Comparison of ENCODE assay signal across 8 cellular contexts in the genomic region with DNA sequence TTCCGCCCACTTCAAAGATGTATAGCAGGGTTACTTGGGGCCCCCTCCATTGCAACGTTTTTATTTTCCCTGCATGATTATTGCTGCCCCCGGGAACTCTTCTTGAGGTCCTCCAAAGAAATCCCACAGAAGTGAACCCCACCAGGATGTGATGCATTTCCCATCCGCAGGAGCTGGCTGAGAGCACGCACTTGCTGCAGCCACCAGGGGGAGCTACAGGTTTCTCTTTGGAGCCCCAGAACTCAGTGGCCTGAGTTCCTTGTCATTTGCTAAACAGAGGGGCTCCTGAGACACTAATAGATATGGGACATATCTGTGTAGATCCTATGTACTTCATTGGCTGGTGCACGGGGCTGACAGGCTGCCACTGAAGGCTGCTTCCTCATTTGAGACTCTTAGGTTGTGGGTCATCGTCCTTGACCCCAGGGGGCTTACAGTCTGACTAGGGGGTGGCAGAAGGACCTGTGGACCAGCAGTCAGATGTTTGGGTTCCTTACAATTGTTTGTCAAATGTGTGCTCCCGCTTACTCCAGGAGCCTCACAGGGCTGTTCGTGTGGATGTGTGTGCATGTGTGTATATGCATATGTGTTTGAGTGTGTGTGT. TPM values are rescaled to one million over a fixed set of nuclear protein-coding genes. Genes with fewer than 3 reads are reported as not detected.
DNase-seq lines count a peak whose midpoint lies in the region; ATAC-seq and TF ChIP-seq lines count a peak whose summit lies in the region.

No MANE protein-coding gene starts in this region.

- intact Hi-C loops in right lobe of liver (cut with DNase I): loop anchor here in 1 of 2 donors (5.0 kb wide), 1 partner anchor 375 kb away; no protein-coding TSS in a partner anchor

- POLR2A ChIA-PET in AG04450 (lab: Yijun Ruan, JAX): no interaction called here

- H3K4me1 Mint-ChIP-seq in chondrocyte (ENCODE audit: low read depth): no peaks in the 10 kb centered on the region

- H3K4me3 Mint-ChIP-seq in chondrocyte (ENCODE audit: unreplicated experiment): no peak overlapping the region

- no peaks in the 10 kb centered on the region for H3K36me3 ChIP-seq in right lobe of liver

- TF ChIP-seq CTCF in AG04450 (IDR thresholded peaks at IDR 0.05; ENCODE audit: low read depth, low read length) (peak; percentile 97), chondrocyte (IDR thresholded peaks at IDR 0.05) (peak; percentile 97), right lobe of liver (IDR thresholded peaks at IDR 0.05) (peak; percentile 89 to 94 (median 92))

- no peak for TF ChIP-seq POLR2A in right lobe of liver (IDR thresholded peaks at IDR 0.05)

- H3K27me3 ChIP-seq in AG04450 (ENCODE audit: control insufficient read depth, insufficient read depth, low read length): peaks cover 19% of the 10 kb centered on the region
- no peaks in the 10 kb centered on the region for H3K27me3 ChIP-seq in right lobe of liver

- no peak overlapping the region for H3K4me3 ChIP-seq in AG04450 (ENCODE audit: low read depth, low read length)
- H3K4me3 ChIP-seq in right lobe of liver: no peak overlapping the region

- CTCF ChIA-PET in AG04450 (lab: Charles Lee): interaction anchor here (0.6 to 9.8 kb wide), 24 partner anchors 9 to 382 kb away, joined by 3 to 234 read pairs (median 4); a partner anchor contains a TSS

- no peaks in the 10 kb centered on the region for H3K4me1 ChIP-seq in right lobe of liver

- WGBS in right lobe of liver (ENCODE audit: insufficient coverage, low coverage, low lambda C conversion rate, missing lambda C conversion rate): 3% methylated on average over 8 of the region's 9 CpGs

- peak; percentile 74 for ATAC-seq in GM18519 (IDR thresholded peaks at IDR 0.05; ENCODE audit: low FRiP score, unreplicated experiment)
- ATAC-seq in HG03108 (IDR thresholded peaks at IDR 0.05; ENCODE audit: unreplicated experiment): peak; percentile 67
- ATAC-seq in right lobe of liver: peak; percentile 88 to 97 (median 92)

- H3K27me3 Mint-ChIP-seq in chondrocyte (ENCODE audit: low read depth): peaks cover 28% of the 10 kb centered on the region

- H3K27ac ChIP-seq in AG04450 (ENCODE audit: low read depth, low read length): no peak overlapping the region
- no peak overlapping the region for H3K27ac ChIP-seq in right lobe of liver

- H3K9me3 ChIP-seq in AG04450 (ENCODE audit: control insufficient read depth, insufficient read depth, low read length) (no peaks in the 10 kb centered on the region), right lobe of liver (no peaks in the 10 kb centered on the region)

- no peak overlapping the region for H3K27ac Mint-ChIP-seq in chondrocyte (ENCODE audit: unreplicated experiment)

- H3K9me3 Mint-ChIP-seq in chondrocyte (ENCODE audit: low read depth): peaks cover 5% of the 10 kb centered on the region

- DNase-seq in AG04450 (ENCODE audit: low read depth, low spot score): peak; percentile 30
- DNase-seq in NCI-H226: peak; percentile 6
- peak; percentile 60 to 64 for DNase-seq in activated CD4-positive, alpha-beta T cell treated with anti-CD3 and anti-CD28 coated beads for 24 hours (ENCODE audit: low read depth in 2 of 2)
- DNase-seq in chondrocyte (ENCODE audit: low spot score): no peak
- DNase-seq in right lobe of liver: peak; percentile 72 to 76 (median 76)
- DNase-seq in stimulated activated CD8-positive, alpha-beta memory T cell treated with anti-CD3 and anti-CD28 coated beads, Interleukin-12 subunit alpha, Interleukin-12 subunit beta, amount 100 ng/mL, for 24 hours (ENCODE audit: extremely low read depth): peak; percentile 16

- no peaks in the 10 kb centered on the region for H3K36me3 Mint-ChIP-seq in chondrocyte (ENCODE audit: low read depth)

RNA-seq across cellular contexts. Expression of a gene that starts 52.3 kb away (rescaled TPM):
- 0.11 and 0.12 TPM in 2 replicates for polyA plus RNA-seq in AG04450 (2011; rRNA removed)
- polyA minus RNA-seq in AG04450 (2011; rRNA and poly(A)+ RNA removed): 0.23 and 0.26 TPM in 2 replicates
- total RNA-seq in chondrocyte (0.45 to 3.2 TPM (median 0.90 TPM) in 3 replicates), right lobe of liver (not detected)

RNA-seq across cellular contexts. Expression of a gene that starts 54.6 kb away (rescaled TPM):
- polyA plus RNA-seq in AG04450 (2011; rRNA removed): 20.0 and 20.5 TPM in 2 replicates
- polyA minus RNA-seq in AG04450 (2011; rRNA and poly(A)+ RNA removed): 27.4 and 30.3 TPM in 2 replicates
- total RNA-seq in chondrocyte (5.8 to 9.7 TPM (median 6.9 TPM) in 3 replicates), right lobe of liver (1 to 10 TPM; 2.3 to 4.2 (median 2.9) TPM)
